ENCODE assay signal across 10 cellular contexts in the genomic region with DNA sequence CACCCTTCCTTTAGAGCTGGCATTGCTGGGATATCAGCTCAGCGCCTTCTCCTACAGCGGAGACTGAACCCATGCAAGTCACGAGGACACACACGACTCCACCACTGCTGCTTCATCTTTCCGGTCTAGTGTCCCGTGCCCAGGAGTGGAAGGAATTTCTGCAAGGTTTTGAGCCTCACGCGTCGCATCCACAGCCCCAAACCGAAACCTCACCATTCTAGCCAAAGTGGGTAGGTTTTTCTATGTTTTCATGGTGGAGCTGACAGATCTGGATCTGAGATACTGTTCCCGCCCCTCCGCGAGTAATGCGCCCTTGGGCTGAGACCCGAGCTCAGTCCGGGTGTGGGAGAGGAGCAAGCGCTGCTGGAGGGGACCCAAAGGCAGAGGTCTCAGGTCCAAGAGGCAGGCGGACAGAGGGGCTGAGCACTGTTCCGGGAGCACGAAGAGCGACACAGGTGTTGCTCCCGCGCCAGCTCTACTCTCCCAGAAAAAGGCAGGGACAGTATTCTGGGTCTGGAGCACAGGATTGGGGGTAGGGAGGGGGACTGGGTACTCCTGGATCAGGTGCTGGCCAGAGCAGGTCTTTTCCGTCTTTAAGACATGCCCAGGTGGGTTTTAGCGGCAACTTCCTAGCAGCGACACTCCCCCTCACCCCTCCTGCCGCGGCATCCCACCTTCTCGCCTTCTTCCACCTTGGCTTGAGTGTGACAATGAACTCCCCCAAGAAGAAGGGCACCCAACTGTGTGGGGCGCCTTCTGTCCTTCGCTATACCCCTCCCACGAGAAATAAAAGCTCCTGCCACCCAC. TPM values are rescaled to one million over a fixed set of nuclear protein-coding genes. Genes with fewer than 3 reads are reported as not detected.
DNase-seq lines count a peak whose midpoint lies in the region; ATAC-seq and TF ChIP-seq lines count a peak whose summit lies in the region.
"Had no signal": no experiment of that assay in that cellular context is flagged by ENCODE, and none has a peak within 500 bp of the region (broad histone marks: within the 10 kb centered on the region; RNA-seq: fewer than 3 reads in every experiment).

No MANE protein-coding gene starts in this region.

- H3K9me2 ChIP-seq in GM23248 (ENCODE audit: insufficient read depth): no peaks in the 10 kb centered on the region

- DNase-seq in GM23248 (peak; percentile 33), ascending aorta (ENCODE audit: low spot score in 2 of 2) (no peak), hypothalamus (lab: John Stamatoyannopoulos, UW) (peak in 27 of 51 donors; percentile 1 to 59 (median 11)), gastrocnemius medialis (no peak), cerebellum (ENCODE audit: low spot score) (no peak), KBM-7 (no peak)
- no peak for DNase-seq in effector CD4-positive, alpha-beta T cell
- DNase-seq: activated naive CD8-positive, alpha-beta T cell treated with anti-CD3 and anti-CD28 coated beads, Interleukin-2, amount 10 ng/mL, durations not matched to agents 7 days and 5 days; NCI-H2227 treated with DMSO at 0.1 percent for 48 hours had no signal

- H3K27me3 ChIP-seq in GM23248 (replicated peaks; ENCODE audit: insufficient read depth) (peaks cover 88% of the 10 kb centered on the region), ascending aorta (no peaks in the 10 kb centered on the region), gastrocnemius medialis (peaks cover 27 to 51% (median 27%) of the 10 kb centered on the region in 3 donors)

- no peak for TF ChIP-seq CTCF in ascending aorta (IDR thresholded peaks at IDR 0.05)
- no peak for TF ChIP-seq CTCF in gastrocnemius medialis (IDR thresholded peaks at IDR 0.05 in 4 of 5, conservative IDR thresholded peaks at IDR 0.05 in 1 of 5)

- no peak overlapping the region for H3K27ac ChIP-seq in GM23248
- H3K27ac ChIP-seq in ascending aorta: no peak overlapping the region
- H3K27ac ChIP-seq in gastrocnemius medialis: no peak overlapping the region

- peaks cover 5% of the 10 kb centered on the region; the same call in 1 of the 2 replicates for H3K4me1 ChIP-seq in GM23248 (ENCODE audit: insufficient read depth)
- peaks cover 3 to 15% of the 10 kb centered on the region in 2 donors for H3K4me1 ChIP-seq in ascending aorta
- H3K4me1 ChIP-seq in gastrocnemius medialis: peaks cover 0 to 18% of the 10 kb centered on the region in 2 donors

- H3K4me3 ChIP-seq in GM23248 (peak overlapping the region; percentile 40; the same call in 1 of the 2 replicates), ascending aorta (peak overlapping the region; percentile 48 to 63), gastrocnemius medialis (peak overlapping the region; percentile 3 to 49 (median 28))

- in situ Hi-C loops in GM23248 (cut with MboI) (no loop called here), gastrocnemius medialis (cut with MboI; ENCODE audit: low sequenced_read_pairs in 4 of 4) (no loop called here), KBM-7 (cut with MboI; ENCODE audit: low pct_unique_long_range_greater_than_20kb, low sequenced_read_pairs) (no loop called here)

- H3K36me3 ChIP-seq in GM23248 (ENCODE audit: low read depth) (no peaks in the 10 kb centered on the region), ascending aorta (no peaks in the 10 kb centered on the region), gastrocnemius medialis (no peaks in the 10 kb centered on the region)

- H3K4me2 ChIP-seq in GM23248 (ENCODE audit: unreplicated experiment): peak overlapping the region; percentile 62

- H2AFZ ChIP-seq in GM23248: peak overlapping the region; percentile 42; the same call in 1 of the 2 replicates

- intact Hi-C loops in ascending aorta (cut with DNase I): no loop called here
- intact Hi-C loops in gastrocnemius medialis (cut with DNase I; ENCODE audit: low total_unique reads): no loop called here

- no peak overlapping the region for H3K9ac ChIP-seq in GM23248

- no peaks in the 10 kb centered on the region for H4K20me1 ChIP-seq in GM23248 (ENCODE audit: insufficient read depth)

- 7 to 9% methylated on average over 32 of the region's 32 CpGs for WGBS in GM23248 (ENCODE audit: low coverage in 1 of 2, low lambda C conversion rate in 2 of 2, missing lambda C conversion rate in 2 of 2), 2 experiments

- ATAC-seq in gastrocnemius medialis (no peak), GM21447 (IDR thresholded peaks at IDR 0.05; ENCODE audit: unreplicated experiment) (no peak)

- no peaks in the 10 kb centered on the region for H3F3A ChIP-seq in GM23248 (ENCODE audit: insufficient read depth)

- no peaks in the 10 kb centered on the region for H3K79me2 ChIP-seq in GM23248 (ENCODE audit: insufficient read depth)

- H3K9me3 ChIP-seq in GM23248 (ENCODE audit: low read depth) (no peaks in the 10 kb centered on the region), ascending aorta (no peaks in the 10 kb centered on the region), gastrocnemius medialis (no peaks in the 10 kb centered on the region)

- no peak for TF ChIP-seq POLR2A in gastrocnemius medialis (IDR thresholded peaks at IDR 0.05)

RNA-seq across cellular contexts. Expression of a gene that starts 1.9 kb away (rescaled TPM):
- total RNA-seq in GM23248 (2014; rRNA removed; shearing (Covaris generic)): not detected in 2 replicates
- not detected in 2 replicates for polyA plus RNA-seq in GM23248 (2016; fragmentation: Nextera tagmentation; extraction: Ambion mirVana)
- total RNA-seq in ascending aorta (not detected), gastrocnemius medialis (not detected), cerebellum (93.4 TPM)
- total RNA-seq: activated naive CD8-positive, alpha-beta T cell treated with anti-CD3 and anti-CD28 coated beads, Interleukin-2, amount 10 ng/mL, durations not matched to agents 7 days and 5 days had no signal

Comparison
In these comparisons a context has a peak if more than half of its experiments do, and no peak if none do; other contexts are left out.
1. DNase-seq: peak in GM23248 (single experiment) and hypothalamus (27 of 51); none in ascending aorta (0 of 2), gastrocnemius medialis (0 of 2), cerebellum (single experiment), KBM-7 (single experiment) and effector CD4-positive, alpha-beta T cell (single experiment).
2. RNA of a gene that starts 1.9 kb away (total RNA-seq): 93.4 TPM in cerebellum (single experiment); not detected in GM23248, not detected in ascending aorta (single experiment) and not detected in gastrocnemius medialis; every median in the first group is over 10 times any median in the second.
3. Peak in every context shown above with its lines, with median percentiles within 50 percentile points of each other: H3K4me3 ChIP-seq.